In the genomic region with DNA sequence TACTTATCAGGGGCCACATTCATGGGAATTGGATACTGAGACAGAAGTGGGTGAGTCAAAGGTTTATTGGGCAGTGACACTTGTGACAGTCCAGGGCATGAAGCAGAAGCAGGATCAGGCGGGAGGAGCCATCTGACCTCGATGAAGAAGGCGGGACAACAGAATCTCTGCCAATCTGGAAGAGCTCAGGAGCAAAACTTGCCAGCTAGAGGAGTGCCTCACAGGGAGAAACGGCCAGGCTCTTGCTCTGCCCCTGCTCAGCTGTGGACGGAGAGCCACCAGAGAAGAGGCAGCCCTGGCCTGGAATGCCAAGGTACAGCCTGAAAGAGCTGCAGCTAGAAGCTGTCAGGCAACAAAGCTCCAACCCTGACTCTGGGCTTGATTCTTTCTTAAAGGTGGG, we compare ENCODE assay signal across 19 cellular contexts. TPM values are rescaled to one million over a fixed set of nuclear protein-coding genes. Genes with fewer than 3 reads are reported as not detected.
DNase-seq lines count a peak whose midpoint lies in the region; ATAC-seq, FAIRE-seq and TF ChIP-seq lines count a peak whose summit lies in the region.
"Had no signal": no experiment of that assay in that cellular context is flagged by ENCODE, and none has a peak within 500 bp of the region (broad histone marks: within the 10 kb centered on the region; RNA-seq: fewer than 3 reads in every experiment).

No MANE protein-coding gene starts in this region.

- H3K27ac ChIP-seq in astrocyte (ENCODE audit: low read depth, low read length) (no peak overlapping the region), left lung (no peak overlapping the region)

- H2AFZ ChIP-seq in astrocyte (ENCODE audit: low read depth, low read length) = peak overlapping the region; percentile 68

- H3K4me3 ChIP-seq in H7 (ENCODE audit: insufficient read depth, low read depth, low read length) = no peak overlapping the region
- H3K4me3 ChIP-seq in astrocyte (ENCODE audit: insufficient read depth, low read depth, low read length) = no peak overlapping the region
- no peak overlapping the region for H3K4me3 ChIP-seq in left lung

- H4K20me1 ChIP-seq in astrocyte (ENCODE audit: insufficient read depth, low read length) = no peaks in the 10 kb centered on the region

- TF ChIP-seq CTCF in astrocyte (IDR thresholded peaks at IDR 0.05; ENCODE audit: insufficient read depth, low read depth, low read length) (no peak), left lung (IDR thresholded peaks at IDR 0.05) (no peak)

- no peak overlapping the region for H3K27ac Mint-ChIP-seq in astrocyte (ENCODE audit: unreplicated experiment)
- H3K27ac Mint-ChIP-seq in effector memory CD8-positive, alpha-beta T cell = no peak overlapping the region
- H3K27ac Mint-ChIP-seq: activated CD4-positive, alpha-beta memory T cell treated with anti-CD3 and anti-CD28 coated beads for 36 hours; activated T-helper 1 cell treated with anti-CD3 and anti-CD28 coated beads, Interleukin-12 subunit alpha, Interleukin-12 subunit beta, Interleukin-2, Interleukin-4 antibody, amounts not matched to agents 30 ng/mL and 10 ng/mL and 1 ng/mL, durations not matched to agents 14 hours and 24 hours and 36 hours; dendritic cell treated with granulocyte-macrophage colony-stimulating factor and Interleukin-4, amounts not matched to agents 40 ng/mL and 50 ng/mL, for 4 days; stimulated activated naive CD8-positive, alpha-beta T cell treated with anti-CD3 and anti-CD28 coated beads, Interleukin-15, Interleukin-2, amounts not matched to agents 100 ng/mL and 50 ng/mL, for 24 hours had no signal

- peak; percentile 58 for ATAC-seq in left lung
- ATAC-seq in effector memory CD8-positive, alpha-beta T cell (replicated peaks) = no peak

- H3K9me3 Mint-ChIP-seq in astrocyte (ENCODE audit: unreplicated experiment) = no peaks in the 10 kb centered on the region
- no peaks in the 10 kb centered on the region for H3K9me3 Mint-ChIP-seq in effector memory CD8-positive, alpha-beta T cell
- H3K9me3 Mint-ChIP-seq: activated CD4-positive, alpha-beta memory T cell treated with anti-CD3 and anti-CD28 coated beads for 36 hours; activated T-helper 1 cell treated with anti-CD3 and anti-CD28 coated beads, Interleukin-12 subunit alpha, Interleukin-12 subunit beta, Interleukin-2, Interleukin-4 antibody, amounts not matched to agents 30 ng/mL and 10 ng/mL and 1 ng/mL, durations not matched to agents 14 hours and 24 hours and 36 hours; dendritic cell treated with granulocyte-macrophage colony-stimulating factor and Interleukin-4, amounts not matched to agents 40 ng/mL and 50 ng/mL, for 4 days; stimulated activated naive CD8-positive, alpha-beta T cell treated with anti-CD3 and anti-CD28 coated beads, Interleukin-15, Interleukin-2, amounts not matched to agents 100 ng/mL and 50 ng/mL, for 24 hours had no signal

- H3K27me3 ChIP-seq in H7 (ENCODE audit: control insufficient read depth, insufficient read depth, low read length) (no peaks in the 10 kb centered on the region), astrocyte (ENCODE audit: insufficient read depth, low read length) (no peaks in the 10 kb centered on the region), left lung (no peaks in the 10 kb centered on the region)

- H3K79me2 ChIP-seq in astrocyte (ENCODE audit: insufficient read depth, low read length) = no peaks in the 10 kb centered on the region

- no peak overlapping the region for H3K9ac ChIP-seq in astrocyte (ENCODE audit: low read length)

- H3K4me2 ChIP-seq in astrocyte (ENCODE audit: low read length) = no peak overlapping the region

- H3K4me1 ChIP-seq in astrocyte (ENCODE audit: insufficient read depth, low read length) (no peaks in the 10 kb centered on the region), left lung (no peaks in the 10 kb centered on the region)

- no peak overlapping the region for H3K4me3 Mint-ChIP-seq in astrocyte (ENCODE audit: unreplicated experiment)
- no peak overlapping the region for H3K4me3 Mint-ChIP-seq in effector memory CD8-positive, alpha-beta T cell
- H3K4me3 Mint-ChIP-seq: activated CD4-positive, alpha-beta memory T cell treated with anti-CD3 and anti-CD28 coated beads for 36 hours; activated T-helper 1 cell treated with anti-CD3 and anti-CD28 coated beads, Interleukin-12 subunit alpha, Interleukin-12 subunit beta, Interleukin-2, Interleukin-4 antibody, amounts not matched to agents 30 ng/mL and 10 ng/mL and 1 ng/mL, durations not matched to agents 14 hours and 24 hours and 36 hours; dendritic cell treated with granulocyte-macrophage colony-stimulating factor and Interleukin-4, amounts not matched to agents 40 ng/mL and 50 ng/mL, for 4 days; neural crest cell; stimulated activated naive CD8-positive, alpha-beta T cell treated with anti-CD3 and anti-CD28 coated beads, Interleukin-15, Interleukin-2, amounts not matched to agents 100 ng/mL and 50 ng/mL, for 24 hours had no signal

- H3K36me3 ChIP-seq in H7 (replicated peaks; ENCODE audit: control insufficient read depth, insufficient read depth, low read length) (no peaks in the 10 kb centered on the region), astrocyte (ENCODE audit: insufficient read depth, low read length) (no peaks in the 10 kb centered on the region), left lung (no peaks in the 10 kb centered on the region)

- intact Hi-C loops in left lung (cut with DNase I) = no loop called here

- H3K9me3 ChIP-seq in astrocyte (ENCODE audit: insufficient read depth, low read depth, low read length) = no peaks in the 10 kb centered on the region
- H3K9me3 ChIP-seq in left lung = no peaks in the 10 kb centered on the region

- no peak for FAIRE-seq in astrocyte (lab: Jason Lieb, UNC)
- FAIRE-seq in RCC 7860 (lab: Jason Lieb, UNC) = no peak

- DNase-seq in A172 (ENCODE audit: low spot score) (peak; percentile 33), H7 (peak; percentile 20), astrocyte (ENCODE audit: low read depth) (no peak), left lung (no peak), OCI-M1 (lab: John Stamatoyannopoulos, UW) (no peak), RCC 7860 (ENCODE audit: low spot score) (no peak)
- no peak for DNase-seq in effector memory CD8-positive, alpha-beta T cell
- DNase-seq in stimulated activated naive CD4-positive, alpha-beta T cell (lab: John Stamatoyannopoulos, UW) = no peak
- DNase-seq: activated CD4-positive, alpha-beta memory T cell treated with anti-CD3 and anti-CD28 coated beads for 36 hours; anterior cingulate cortex; DMS 273 treated with DMSO at 0.1 percent for 48 hours; hippocampal formation; NCI-H2029 treated with DMSO at 0.1 percent for 48 hours; NCI-H774; SHP77 treated with DMSO at 0.1 percent for 48 hours had no signal

- H3K27me3 Mint-ChIP-seq in astrocyte (ENCODE audit: low read depth, unreplicated experiment) = peaks cover 2% of the 10 kb centered on the region
- H3K27me3 Mint-ChIP-seq in effector memory CD8-positive, alpha-beta T cell = peaks cover 0 to under 1% of the 10 kb centered on the region in 2 donors
- H3K27me3 Mint-ChIP-seq: stimulated activated naive CD8-positive, alpha-beta T cell treated with anti-CD3 and anti-CD28 coated beads, Interleukin-15, Interleukin-2, amounts not matched to agents 100 ng/mL and 50 ng/mL, for 24 hours had no signal

- no peaks in the 10 kb centered on the region for H3K4me1 Mint-ChIP-seq in astrocyte (ENCODE audit: low read depth, unreplicated experiment)
- H3K4me1 Mint-ChIP-seq in effector memory CD8-positive, alpha-beta T cell (ENCODE audit: low read depth in 2 of 2) = peaks cover 0 to 4% of the 10 kb centered on the region in 2 donors

- no peaks in the 10 kb centered on the region for H3K36me3 Mint-ChIP-seq in astrocyte (ENCODE audit: low read depth, unreplicated experiment)
- no peaks in the 10 kb centered on the region for H3K36me3 Mint-ChIP-seq in effector memory CD8-positive, alpha-beta T cell (ENCODE audit: insufficient read depth)
- H3K36me3 Mint-ChIP-seq: activated CD4-positive, alpha-beta memory T cell treated with anti-CD3 and anti-CD28 coated beads for 36 hours had no signal

RNA-seq across cellular contexts. Expression of a gene that starts 16.9 kb away (rescaled TPM):
- 1.7 and 2.0 TPM in 2 replicates for total RNA-seq in A172 (2014; rRNA removed; shearing (Covaris generic))
- 0.10 TPM in 1 of 2 replicates, not detected in the other for total RNA-seq in H7 (2014; rRNA removed; shearing (Covaris generic))
- total RNA-seq in astrocyte (0.75 and 0.86 TPM in 2 replicates), left lung (1 to 10 TPM in 1 of 2 donors, under 1 TPM in 1; 0.99 to 7.7 TPM)
- total RNA-seq: activated CD4-positive, alpha-beta memory T cell treated with anti-CD3 and anti-CD28 coated beads for 36 hours; activated T-helper 1 cell treated with anti-CD3 and anti-CD28 coated beads, Interleukin-12 subunit alpha, Interleukin-12 subunit beta, Interleukin-2, Interleukin-4 antibody, amounts not matched to agents 30 ng/mL and 10 ng/mL and 1 ng/mL, durations not matched to agents 14 hours and 24 hours and 36 hours; neural crest cell had no signal

Comparison
In these comparisons a context has a peak if more than half of its experiments do, and no peak if none do; other contexts are left out.
1. DNase-seq: peak in A172 (single experiment) and H7 (single experiment); none in astrocyte (single experiment), left lung (0 of 2), OCI-M1 (single experiment), RCC 7860 (single experiment), effector memory CD8-positive, alpha-beta T cell (0 of 3) and stimulated activated naive CD4-positive, alpha-beta T cell (0 of 6).